Comparison of ENCODE assay signal across 8 cellular contexts in the genomic region with DNA sequence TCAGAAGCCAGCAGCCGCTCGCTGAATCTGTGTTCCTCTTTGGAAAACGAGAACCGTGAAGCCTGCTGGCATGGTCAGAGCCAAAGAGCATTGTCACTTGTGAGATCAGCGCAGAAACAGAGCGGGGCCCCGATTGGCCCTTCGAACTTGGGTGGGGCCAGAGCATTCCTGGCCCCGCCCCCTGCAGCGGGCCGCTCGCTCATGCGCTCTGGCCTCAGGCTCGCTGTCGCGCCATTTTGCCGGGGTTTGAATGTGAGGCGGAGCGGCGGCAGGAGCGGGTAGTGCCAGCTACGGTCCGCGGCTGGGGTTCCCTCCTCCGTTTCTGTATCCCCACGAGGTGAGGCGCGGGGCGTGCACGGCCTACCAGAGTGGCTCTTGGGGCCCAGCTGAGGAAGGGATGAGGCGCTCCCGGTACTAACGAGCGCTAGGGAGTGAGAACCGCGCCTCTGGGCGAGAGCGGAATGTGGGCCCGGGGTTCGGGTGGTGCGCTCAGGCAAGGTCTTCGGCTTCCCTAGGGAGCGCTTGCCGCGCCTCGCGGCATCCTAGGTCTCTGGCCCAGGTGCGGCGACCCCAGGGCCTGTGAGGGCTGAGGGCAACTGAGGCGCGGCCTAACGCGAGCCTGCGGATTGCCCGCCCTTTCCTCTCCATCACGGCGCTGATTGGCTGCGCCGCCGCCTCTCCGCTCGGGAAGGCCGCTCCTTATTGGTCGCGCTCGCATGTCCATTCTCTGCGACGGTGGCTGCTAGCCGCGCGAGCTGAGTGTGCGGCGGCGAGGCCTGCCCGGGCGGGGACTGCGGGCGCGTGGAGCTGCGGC. TPM values are rescaled to one million over a fixed set of nuclear protein-coding genes. Genes with fewer than 3 reads are reported as not detected.
A peak's percentile ranks its signal among the peaks of the same experiment; 100 is the strongest.
DNase-seq lines count a peak whose midpoint lies in the region; ATAC-seq and TF ChIP-seq lines count a peak whose summit lies in the region.

A gene with protein sequence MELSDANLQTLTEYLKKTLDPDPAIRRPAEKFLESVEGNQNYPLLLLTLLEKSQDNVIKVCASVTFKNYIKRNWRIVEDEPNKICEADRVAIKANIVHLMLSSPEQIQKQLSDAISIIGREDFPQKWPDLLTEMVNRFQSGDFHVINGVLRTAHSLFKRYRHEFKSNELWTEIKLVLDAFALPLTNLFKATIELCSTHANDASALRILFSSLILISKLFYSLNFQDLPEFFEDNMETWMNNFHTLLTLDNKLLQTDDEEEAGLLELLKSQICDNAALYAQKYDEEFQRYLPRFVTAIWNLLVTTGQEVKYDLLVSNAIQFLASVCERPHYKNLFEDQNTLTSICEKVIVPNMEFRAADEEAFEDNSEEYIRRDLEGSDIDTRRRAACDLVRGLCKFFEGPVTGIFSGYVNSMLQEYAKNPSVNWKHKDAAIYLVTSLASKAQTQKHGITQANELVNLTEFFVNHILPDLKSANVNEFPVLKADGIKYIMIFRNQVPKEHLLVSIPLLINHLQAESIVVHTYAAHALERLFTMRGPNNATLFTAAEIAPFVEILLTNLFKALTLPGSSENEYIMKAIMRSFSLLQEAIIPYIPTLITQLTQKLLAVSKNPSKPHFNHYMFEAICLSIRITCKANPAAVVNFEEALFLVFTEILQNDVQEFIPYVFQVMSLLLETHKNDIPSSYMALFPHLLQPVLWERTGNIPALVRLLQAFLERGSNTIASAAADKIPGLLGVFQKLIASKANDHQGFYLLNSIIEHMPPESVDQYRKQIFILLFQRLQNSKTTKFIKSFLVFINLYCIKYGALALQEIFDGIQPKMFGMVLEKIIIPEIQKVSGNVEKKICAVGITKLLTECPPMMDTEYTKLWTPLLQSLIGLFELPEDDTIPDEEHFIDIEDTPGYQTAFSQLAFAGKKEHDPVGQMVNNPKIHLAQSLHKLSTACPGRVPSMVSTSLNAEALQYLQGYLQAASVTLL (plus strand): TSS at position 226 of the 814 bp plus-strand sequence. CDS start 12,152 bp downstream, outside the sequence.

- peak within 1 kb of the TSS; percentile 95 for H3K4me2 ChIP-seq in PC-9

- H3K4me3 ChIP-seq in Jurkat, Clone E6-1 (ENCODE audit: low read length) = peak within 1 kb of the TSS; percentile 80
- peak within 1 kb of the TSS; percentile 96 for H3K4me3 ChIP-seq in PC-9
- peak within 1 kb of the TSS; percentile 90 for H3K4me3 ChIP-seq in epithelial cell of proximal tubule (ENCODE audit: low read depth, low read length)

- CTCF ChIA-PET in PC-9 (lab: Charles Lee) = interaction anchor here (0.6 to 0.7 kb wide), 2 partner anchors 94 to 125 kb away, joined by 3 read pairs; a partner anchor contains a TSS

- no peak; the same call in 1 of the 2 replicates for TF ChIP-seq CTCF in PC-9 (conservative IDR thresholded peaks at IDR 0.05)
- no peak for TF ChIP-seq CTCF in epithelial cell of proximal tubule (conservative IDR thresholded peaks at IDR 0.05; ENCODE audit: low read depth, low read length)

- peaks cover 19% of the 10 kb centered on the region for H3K4me1 ChIP-seq in PC-9 (replicated peaks; ENCODE audit: insufficient read depth)

- DNase-seq in DMS153 (lab: John Stamatoyannopoulos, UW) = peak; percentile 90
- DNase-seq in Jurkat, Clone E6-1 (ENCODE audit: low read depth, low spot score) = peak; percentile 93
- peak; percentile 85 to 96 for DNase-seq in PC-9
- peak; percentile 98 for DNase-seq in activated T-cell treated with anti-CD3 and anti-CD28 coated beads, Interleukin-2, amount 50 U/mL, for 1 hour
- DNase-seq in epithelial cell of proximal tubule (ENCODE audit: low read depth) = peak; percentile 51
- DNase-seq in mucosa of gallbladder (ENCODE audit: low spot score) = peak; percentile 95
- peak; percentile 83 to 87 for DNase-seq in stimulated activated CD8-positive, alpha-beta memory T cell treated with anti-CD3 and anti-CD28 coated beads, Interleukin-4, amount 100 ng/mL, for 4 hours (ENCODE audit: low read depth in 2 of 2, low spot score in 1 of 2)

- H3K27ac ChIP-seq in PC-9 = peak within 1 kb of the TSS; percentile 62

- H2AFZ ChIP-seq in PC-9 = peak within 1 kb of the TSS; percentile 98

- H3K9me2 ChIP-seq in PC-9 (ENCODE audit: insufficient read depth) = no peaks in the 10 kb centered on the region

- intact Hi-C loops in PC-9 (cut with micrococcal nuclease; ENCODE audit: unreplicated experiment) = loop anchor here (10.0 kb wide), 1 partner anchor 411 kb away; no protein-coding TSS in a partner anchor

- H3K9me3 ChIP-seq in PC-9 (ENCODE audit: insufficient read depth, low read depth) = no peaks in the 10 kb centered on the region

- no TSS peak for BruUV-seq in PC-9 (replicated peaks; lab: Mats Ljungman, UMichigan)

- peaks cover 36% of the 10 kb centered on the region for H4K20me1 ChIP-seq in PC-9 (ENCODE audit: insufficient read depth)

- peak; percentile 82 for ATAC-seq in GM21619 (IDR thresholded peaks at IDR 0.05; ENCODE audit: unreplicated experiment)

- POLR2A ChIA-PET in PC-9 (lab: Charles Lee; ENCODE audit: unreplicated experiment) = interaction anchor here (0.6 to 1.0 kb wide), 2 partner anchors 9 to 10 kb away, joined by 3 to 4 read pairs; no protein-coding TSS in a partner anchor

- peaks cover 5% of the 10 kb centered on the region; the same call in 1 of the 2 replicates for H3F3A ChIP-seq in PC-9 (ENCODE audit: insufficient read depth, low read depth)

- H3K36me3 ChIP-seq in PC-9 (ENCODE audit: low read depth) = peaks cover 26% of the 10 kb centered on the region

- H3K27me3 ChIP-seq in PC-9 (ENCODE audit: insufficient read depth, low read depth) = no peaks in the 10 kb centered on the region

- H3K79me2 ChIP-seq in PC-9 (ENCODE audit: low read depth) = peaks cover 47% of the 10 kb centered on the region

RNA-seq across cellular contexts. Expression of the gene that starts here (rescaled TPM):
- 120 TPM for polyA plus RNA-seq in Jurkat, Clone E6-1 (2012; ENCODE audit: insufficient read depth, insufficient read length)
- total RNA-seq in PC-9 (2021) (83.1 and 132 TPM in 2 replicates), epithelial cell of proximal tubule (136 and 205 TPM in 2 replicates), mucosa of gallbladder (42.5 TPM)

Comparison
In these comparisons a context has a peak if more than half of its experiments do, and no peak if none do; other contexts are left out.
1. Peak in every context shown above with its lines: DNase-seq, ATAC-seq, H3K4me3 ChIP-seq and H3K27ac ChIP-seq.